ENCODE assay signal across 20 cellular contexts in genomic region chr17:15109608-15110007, GRCh38.
DNase-seq lines count a peak whose midpoint lies in the region; ATAC-seq, FAIRE-seq and TF ChIP-seq lines count a peak whose summit lies in the region.
"Had no signal": no experiment of that assay in that cellular context is flagged by ENCODE, and none has a peak within 500 bp of the region (broad histone marks: within the 10 kb centered on the region; RNA-seq: fewer than 3 reads in every experiment).

No MANE protein-coding gene starts in this region.

- TF ChIP-seq CTCF in K562 (IDR thresholded peaks at IDR 0.05 in 2 of 3, conservative IDR thresholded peaks at IDR 0.05 in 1 of 3; ENCODE audit: insufficient read depth in 2 of 3, low read depth in 1 of 3, low read length in 3 of 3) (no peak), ascending aorta (IDR thresholded peaks at IDR 0.05) (no peak)

- no peaks in the 10 kb centered on the region; a peak in 1 of 5 replicates for H3K4me1 ChIP-seq in K562 (replicated peaks in 1 of 2; ENCODE audit: control insufficient read depth in 2 of 2, insufficient read depth in 2 of 2, low read length in 2 of 2)
- no peaks in the 10 kb centered on the region for H3K4me1 ChIP-seq in ascending aorta

- TF ChIP-seq RAD21 in K562 (CRISPR knock-in tag; conservative IDR thresholded peaks at IDR 0.05 in 1 of 2, IDR thresholded peaks at IDR 0.05 in 1 of 2): no peak

- ATAC-seq in K562: peak; percentile 57
- ATAC-seq: CD8-positive, alpha-beta T cell; PC-3 had no signal

- H3K27ac ChIP-seq in K562 (ENCODE audit: extremely low read depth, low read depth, low read length) (no peak overlapping the region), ascending aorta (no peak overlapping the region)
- H3K27ac ChIP-seq: RWPE1 had no signal

- no peaks in the 10 kb centered on the region for H3K9me1 ChIP-seq in K562 (ENCODE audit: control insufficient read depth, insufficient read depth, low read length)

- H3K36me3 ChIP-seq in K562 (ENCODE audit: control insufficient read depth, insufficient read depth, low read length): no peaks in the 10 kb centered on the region
- H3K36me3 ChIP-seq in ascending aorta: no peaks in the 10 kb centered on the region

- no peaks in the 10 kb centered on the region for H3K79me2 ChIP-seq in K562 (ENCODE audit: control insufficient read depth, insufficient read depth, low read length)

- CTCF ChIA-PET in K562 (lab: Yijun Ruan, JAX; ENCODE audit: low intra/inter-chr PET ratio): no interaction called here

- no peak overlapping the region for H2AFZ ChIP-seq in K562 (ENCODE audit: low read depth, low read length)

- in situ Hi-C loops in K562 (cut with MboI): no loop called here

- no peaks in the 10 kb centered on the region for H3K27me3 ChIP-seq in K562 (ENCODE audit: control insufficient read depth in 2 of 2, insufficient read depth in 2 of 2, low read length in 2 of 2)
- H3K27me3 ChIP-seq in ascending aorta: no peaks in the 10 kb centered on the region

- no peak overlapping the region for H3K4me3 ChIP-seq in K562
- no peak overlapping the region for H3K4me3 ChIP-seq in ascending aorta

- intact Hi-C loops in K562 (cut with micrococcal nuclease): no loop called here
- intact Hi-C loops in ascending aorta (cut with DNase I): no loop called here

- no peak overlapping the region for H3K9ac ChIP-seq in K562 (ENCODE audit: insufficient read depth in 1 of 2, low read depth in 2 of 2, low read length in 2 of 2)
- H3K9ac ChIP-seq: SK-N-SH had no signal

- TF ChIP-seq EP300 in K562 (IDR thresholded peaks at IDR 0.05; ENCODE audit: low read length): no peak

- BruUV-seq in K562 (replicated peaks; lab: Mats Ljungman, UMichigan): no TSS peak

- H3K4me2 ChIP-seq in K562 (ENCODE audit: insufficient read depth, low read length): no peak overlapping the region
- H3K4me2 ChIP-seq: SK-N-SH had no signal

- FAIRE-seq in HTR-8/SVneo (lab: Jason Lieb, UNC) (peak; percentile 38), K562 (lab: Jason Lieb, UNC) (no peak)
- FAIRE-seq: G401.6 had no signal

- H4K20me1 ChIP-seq in K562 (replicated peaks; ENCODE audit: control insufficient read depth, insufficient read depth, low read length): no peaks in the 10 kb centered on the region

- POLR2A ChIA-PET in K562 (lab: Yijun Ruan, JAX): interaction anchor here (0.7 kb wide), 1 partner anchor 10 kb away, joined by 4 read pairs; no protein-coding TSS in a partner anchor

- TF ChIP-seq POLR2A in K562 (conservative IDR thresholded peaks at IDR 0.05): no peak

- H3K9me3 ChIP-seq in K562 (replicated peaks; ENCODE audit: control insufficient read depth, insufficient read depth, low read depth, low read length) (no peaks in the 10 kb centered on the region), ascending aorta (no peaks in the 10 kb centered on the region)
- H3K9me3 ChIP-seq: SK-N-SH had no signal

- peak; percentile 27 for DNase-seq in D341Med (ENCODE audit: low spot score)
- no peak for DNase-seq in HTR-8/SVneo (ENCODE audit: insufficient read length, low spot score)
- peak in 2 of 4 experiments; percentile 2 to 52 for DNase-seq in K562 (ENCODE audit: extremely low read depth in 1 of 4, low spot score in 3 of 4)
- peak; percentile 64 for DNase-seq in iPS-NIHi7 (ENCODE audit: extremely low spot score)
- DNase-seq in NCI-H187 treated with DMSO at 0.1 percent for 48 hours (lab: John Stamatoyannopoulos, UW): no peak
- DNase-seq in ascending aorta (ENCODE audit: low spot score in 2 of 2): no peak
- no peak for DNase-seq in 8988T
- DNase-seq: Calu3; CD8-positive, alpha-beta T cell; MM.1S; NCI-H1092 treated with DMSO at 0.1 percent for 48 hours; NCI-H1436 treated with DMSO at 0.1 percent for 48 hours; NCI-H2029; NCI-H226; NCI-H524; PC-3; SHP77 treated with DMSO at 0.1 percent for 48 hours; SK-N-SH had no signal

- no CpG with 5 or more reads among the region's 3 CpGs for WGBS in K562 (ENCODE audit: insufficient coverage, low coverage, missing lambda C conversion rate)

TF ChIP-seq in K562, 482 proteins besides CTCF, POLR2A, EP300 and RAD21:
- TF ChIP-seq ELF1 (tag; IDR thresholded peaks at IDR 0.05) (no peak), ZNF780A (CRISPR knock-in tag; IDR thresholded peaks at IDR 0.05) (no peak), KDM5B (IDR thresholded peaks at IDR 0.05; ENCODE audit: insufficient replicate concordance, low read depth, low read length) (no peak), CTCFL (IDR thresholded peaks at IDR 0.05; ENCODE audit: borderline replicate concordance, insufficient read depth, low read depth, low read length, poor library complexity, severe bottlenecking) (no peak), FOXP1 (CRISPR knock-in tag; IDR thresholded peaks at IDR 0.05) (no peak), MTA2 (IDR thresholded peaks at IDR 0.05; ENCODE audit: low read depth) (no peak), DNMT1 (IDR thresholded peaks at IDR 0.05) (no peak), PTTG1 (tag; IDR thresholded peaks at IDR 0.05; ENCODE audit: low read depth) (no peak), ZKSCAN1 (IDR thresholded peaks at IDR 0.05; ENCODE audit: low read depth, low read length) (no peak), NCOA4 (IDR thresholded peaks at IDR 0.05; ENCODE audit: partially characterized antibody) (no peak), IRF2 (CRISPR knock-in tag; IDR thresholded peaks at IDR 0.05) (no peak), POLR2H (tag; IDR thresholded peaks at IDR 0.05; ENCODE audit: low read depth) (no peak), CTBP1 (IDR thresholded peaks at IDR 0.05; ENCODE audit: borderline replicate concordance) (no peak), PTRF (tag; IDR thresholded peaks at IDR 0.05) (no peak), RBM15 (IDR thresholded peaks at IDR 0.05; ENCODE audit: insufficient read depth, low read length) (no peak), SMARCA4 (IDR thresholded peaks at IDR 0.05) (no peak), CAMTA2 (CRISPR knock-in tag; conservative IDR thresholded peaks at IDR 0.05) (no peak)
- TF ChIP-seq, protein P1, sequence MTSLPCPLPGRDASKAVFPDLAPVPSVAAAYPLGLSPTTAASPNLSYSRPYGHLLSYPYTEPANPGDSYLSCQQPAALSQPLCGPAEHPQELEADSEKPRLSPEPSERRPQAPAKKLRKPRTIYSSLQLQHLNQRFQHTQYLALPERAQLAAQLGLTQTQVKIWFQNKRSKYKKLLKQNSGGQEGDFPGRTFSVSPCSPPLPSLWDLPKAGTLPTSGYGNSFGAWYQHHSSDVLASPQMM (CRISPR knock-in tag; IDR thresholded peaks at IDR 0.05): no peak

Comparison
In these comparisons a context has a peak if more than half of its experiments do, and no peak if none do; other contexts are left out.
1. DNase-seq: peak in D341Med (single experiment) and iPS-NIHi7 (single experiment); none in HTR-8/SVneo (single experiment), NCI-H187 treated with DMSO at 0.1 percent for 48 hours (single experiment), ascending aorta (0 of 2) and 8988T (single experiment).